Comparison of ENCODE assay signal across 8 cellular contexts in the genomic region with DNA sequence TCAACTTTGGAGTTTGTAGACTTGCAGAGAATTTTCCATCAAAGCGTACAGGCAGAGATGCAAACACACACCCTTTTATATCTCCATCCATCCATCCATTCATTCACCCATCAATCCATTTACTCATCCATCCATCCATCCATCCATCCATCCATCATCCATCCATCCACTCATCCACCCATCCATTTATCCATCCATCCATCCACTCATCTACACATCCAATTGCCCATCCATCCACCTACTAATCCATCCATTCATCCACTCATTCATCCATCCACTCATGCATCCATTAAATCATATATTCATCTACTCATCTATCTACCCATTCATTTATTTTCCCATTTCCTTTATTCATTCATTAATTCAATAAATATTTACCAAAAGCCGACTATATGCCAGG.
"Had no signal": no experiment of that assay in that cellular context is flagged by ENCODE, and none has a peak within 500 bp of the region (broad histone marks: within the 10 kb centered on the region; RNA-seq: fewer than 3 reads in every experiment).

No MANE protein-coding gene starts in this region.

- H3K4me1 ChIP-seq: HAP-1 had no signal

- H3K27ac ChIP-seq: HL-60 had no signal

- DNase-seq: H7, IMR-90, Kasumi-1, KG1 had no signal

- H3K9me3 Mint-ChIP-seq: GM23338 had no signal

- H3K9me3 ChIP-seq: HAP-1 had no signal

- H3K36me3 ChIP-seq: HAP-1 had no signal

- H3K4me1 Mint-ChIP-seq: GM23338 had no signal

- H3K27ac Mint-ChIP-seq: GM23338 had no signal

- H3K4me3 Mint-ChIP-seq: GM23338 had no signal

- H3K4me3 ChIP-seq: GM23338, HAP-1, K562 had no signal

- FAIRE-seq: K562 had no signal
